8 cellular contexts compared by ENCODE assay signal in the genomic region with DNA sequence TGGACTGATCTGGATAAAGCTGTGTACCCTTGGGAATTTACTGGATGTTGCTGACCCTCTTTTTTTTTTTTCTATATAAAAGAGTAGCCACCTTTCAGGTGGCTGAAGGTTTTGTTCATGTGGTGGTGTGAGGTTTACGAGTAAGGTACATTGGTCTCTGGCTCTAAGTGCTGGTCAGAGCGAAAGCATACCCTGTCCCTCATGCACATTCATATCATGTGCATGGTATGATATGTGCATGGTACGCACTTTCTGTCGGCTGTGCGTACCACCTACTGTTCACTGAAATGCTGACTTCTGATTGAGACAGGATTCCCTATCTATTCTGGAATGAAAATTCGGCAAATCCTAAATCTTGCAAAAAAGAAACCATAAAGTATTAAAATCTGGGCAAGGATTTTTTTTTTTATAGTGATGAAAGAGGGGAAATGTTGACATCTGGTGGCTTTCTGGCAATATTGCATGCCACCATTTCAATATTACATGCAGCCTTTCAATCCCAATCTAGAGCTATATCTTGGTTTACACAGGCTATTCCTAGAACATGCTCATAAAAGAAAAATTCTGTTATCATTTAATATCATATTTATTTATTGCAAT. TPM values are rescaled to one million over a fixed set of nuclear protein-coding genes. Genes with fewer than 3 reads are reported as not detected.
DNase-seq lines count a peak whose midpoint lies in the region; ATAC-seq and TF ChIP-seq lines count a peak whose summit lies in the region.

No MANE protein-coding gene starts in this region.

- H3K27me3 ChIP-seq in MM.1S (replicated peaks; ENCODE audit: insufficient read depth, low read length) = no peaks in the 10 kb centered on the region
- no peaks in the 10 kb centered on the region for H3K27me3 ChIP-seq in colonic mucosa
- H3K27me3 ChIP-seq in H7 (ENCODE audit: control insufficient read depth, insufficient read depth, low read length) = no peaks in the 10 kb centered on the region

- H3K27me3 Mint-ChIP-seq in neural crest cell (ENCODE audit: low read depth) = no peaks in the 10 kb centered on the region

- H3K27ac ChIP-seq in MM.1S (ENCODE audit: low read length) (no peak overlapping the region), colonic mucosa (no peak overlapping the region)

- peaks cover 19% of the 10 kb centered on the region for H3K4me1 ChIP-seq in MM.1S (ENCODE audit: low read length)
- no peaks in the 10 kb centered on the region for H3K4me1 ChIP-seq in colonic mucosa

- no peaks in the 10 kb centered on the region for H4K20me1 ChIP-seq in MM.1S (ENCODE audit: insufficient read depth, low read length)

- intact Hi-C loops in colonic mucosa (cut with DNase I) = loop anchor here (5.0 kb wide), 1 partner anchor 70 kb away; a partner anchor contains a TSS
- intact Hi-C loops in head of caudate nucleus (cut with DNase I) = no loop called here

- H3K4me2 ChIP-seq in MM.1S (ENCODE audit: low read depth, low read length) = peak overlapping the region; percentile 57

- H3K36me3 Mint-ChIP-seq in neural crest cell (ENCODE audit: low read depth) = no peaks in the 10 kb centered on the region

- DNase-seq in AML-193 (lab: John Stamatoyannopoulos, UW) (peak; percentile 4 to 32), MM.1S (peak; percentile 48), colonic mucosa (no peak), neural crest cell (ENCODE audit: low read depth, low spot score) (no peak), H7 (no peak), head of caudate nucleus (no peak), NCI-H1930 (lab: John Stamatoyannopoulos, UW) (no peak)

- H3K36me3 ChIP-seq in MM.1S (replicated peaks; ENCODE audit: insufficient read depth, low read length) (no peaks in the 10 kb centered on the region), colonic mucosa (no peaks in the 10 kb centered on the region), H7 (replicated peaks; ENCODE audit: control insufficient read depth, insufficient read depth, low read length) (no peaks in the 10 kb centered on the region)

- H3F3A ChIP-seq in MM.1S (ENCODE audit: insufficient read depth, low read length) = peaks cover 6% of the 10 kb centered on the region; the same call in 1 of the 2 replicates

- H3K9me3 ChIP-seq in MM.1S (replicated peaks; ENCODE audit: insufficient read depth, low read length) (no peaks in the 10 kb centered on the region), colonic mucosa (no peaks in the 10 kb centered on the region)

- peak; percentile 72 for TF ChIP-seq CTCF in MM.1S (IDR thresholded peaks at IDR 0.05; ENCODE audit: low read length)
- TF ChIP-seq CTCF in colonic mucosa (IDR thresholded peaks at IDR 0.05) = peak; percentile 73
- peak; percentile 82 for TF ChIP-seq CTCF in neural crest cell (conservative IDR thresholded peaks at IDR 0.05)

- H3K9ac ChIP-seq in MM.1S (ENCODE audit: low read length) (no peak overlapping the region; the same call in 1 of the 2 replicates), colonic mucosa (ENCODE audit: low read depth in 2 of 2, low read length in 2 of 2) (no peak overlapping the region)

- H2AFZ ChIP-seq in MM.1S (ENCODE audit: low read length) = no peak overlapping the region

- no peak overlapping the region for H3K27ac Mint-ChIP-seq in neural crest cell (ENCODE audit: unreplicated experiment)

- H3K9me2 ChIP-seq in MM.1S (replicated peaks; ENCODE audit: insufficient read depth, low read length) = no peaks in the 10 kb centered on the region

- H3K9me3 Mint-ChIP-seq in neural crest cell = no peaks in the 10 kb centered on the region

- peaks cover 11% of the 10 kb centered on the region for H3K4me1 Mint-ChIP-seq in neural crest cell

- no peak overlapping the region for H3K4me3 Mint-ChIP-seq in neural crest cell

- H3K79me2 ChIP-seq in MM.1S (ENCODE audit: low read length) = peaks cover 9% of the 10 kb centered on the region; the same call in 1 of the 2 replicates

- peak overlapping the region; percentile 37; the same call in 1 of the 2 replicates for H3K4me3 ChIP-seq in MM.1S (ENCODE audit: low read length)
- no peak overlapping the region for H3K4me3 ChIP-seq in colonic mucosa
- H3K4me3 ChIP-seq in H7 (ENCODE audit: insufficient read depth, low read depth, low read length) = no peak overlapping the region

- peak; percentile 51 for ATAC-seq in GM18909 (IDR thresholded peaks at IDR 0.05; ENCODE audit: poor library complexity, unreplicated experiment)

RNA-seq across cellular contexts. Expression of a gene that starts 32.8 kb away (rescaled TPM):
- total RNA-seq in colonic mucosa = 10 to 100 TPM; 13.8 to 16.6 TPM
- total RNA-seq in neural crest cell = 4.5 and 5.6 TPM in 2 replicates
- 13.9 and 19.2 TPM in 2 replicates for total RNA-seq in H7 (2014; rRNA removed; shearing (Covaris generic))

RNA-seq across cellular contexts. Expression of a gene that starts 54.1 kb away (rescaled TPM):
- total RNA-seq in colonic mucosa (10 to 100 TPM; 20.3 to 36.0 TPM), neural crest cell (6.4 and 7.1 TPM in 2 replicates)
- total RNA-seq in H7 (2014; rRNA removed; shearing (Covaris generic)) = 2.9 and 3.3 TPM in 2 replicates

Comparison
In these comparisons a context has a peak if more than half of its experiments do, and no peak if none do; other contexts are left out.
1. DNase-seq: peak in AML-193 (2 of 2) and MM.1S (single experiment); none in colonic mucosa (single experiment), neural crest cell (single experiment), H7 (single experiment), head of caudate nucleus (0 of 42) and NCI-H1930 (0 of 2).
2. Peak in every context shown above with its lines, with median percentiles within 50 percentile points of each other: CTCF ChIP-seq.